8 cellular contexts compared by ENCODE assay signal in the genomic region with DNA sequence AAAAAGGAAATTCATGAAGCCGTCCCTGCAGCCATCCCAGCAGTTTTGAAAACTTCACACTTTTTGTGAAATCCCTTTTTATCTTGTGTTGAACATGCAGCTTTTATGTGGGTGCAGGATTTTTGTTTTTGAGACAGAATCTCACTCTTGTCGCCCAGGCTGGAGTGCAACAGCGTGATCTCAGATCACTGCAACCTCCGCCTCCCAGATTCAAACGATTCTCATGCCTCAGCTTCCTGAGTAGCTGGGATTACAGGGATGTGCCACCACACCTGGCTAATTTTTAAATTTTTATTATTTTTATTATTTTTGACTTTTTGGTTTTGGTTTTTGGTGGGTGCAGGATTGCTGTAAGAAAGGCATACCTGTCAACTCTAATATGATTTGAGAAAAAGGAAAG. TPM values are rescaled to one million over a fixed set of nuclear protein-coding genes. Genes with fewer than 3 reads are reported as not detected.
"Had no signal": no experiment of that assay in that cellular context is flagged by ENCODE, and none has a peak within 500 bp of the region (broad histone marks: within the 10 kb centered on the region; RNA-seq: fewer than 3 reads in every experiment).

No MANE protein-coding gene starts in this region.

- DNase-seq: IMR-90, KBM-7, KG1 had no signal

- H3K4me3 ChIP-seq: K562 had no signal

- H3K27ac ChIP-seq: HL-60 had no signal

- H3K4me3 Mint-ChIP-seq: IgD-negative memory B cell had no signal

- H3K9me3 Mint-ChIP-seq: IgD-negative memory B cell had no signal

- H3K27me3 Mint-ChIP-seq: IgD-negative memory B cell had no signal

- H3K27ac Mint-ChIP-seq: IgD-negative memory B cell had no signal

- ATAC-seq: HepG2, K562 had no signal

RNA-seq across cellular contexts. Expression of a gene that starts 59.3 kb away (rescaled TPM):
- total RNA-seq: HT-29 had no signal
- polyA plus RNA-seq: IgD-negative memory B cell had no signal
